Comparison of ENCODE assay signal across 1 cellular context in the genomic region with DNA sequence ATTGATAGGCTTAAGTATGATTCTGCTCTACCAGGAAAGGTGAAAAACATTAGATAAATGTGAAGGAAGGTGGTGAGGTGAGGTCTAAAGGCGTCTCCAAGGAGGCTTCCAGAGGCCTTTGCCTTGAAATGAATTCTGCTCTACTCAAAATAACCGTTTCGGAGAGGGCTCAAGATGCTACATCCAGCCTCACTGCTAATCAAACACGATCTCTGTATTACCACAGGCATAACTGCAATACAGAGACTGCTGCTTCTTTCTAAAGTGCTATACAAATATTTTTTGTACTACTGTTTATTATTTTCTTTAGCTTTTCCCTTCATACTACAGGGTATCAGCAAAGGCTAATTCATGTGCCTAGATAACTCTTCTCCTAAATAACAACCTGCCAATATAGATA.
TF ChIP-seq lines count a peak whose summit lies in the region.

No MANE protein-coding gene starts in this region.

TF ChIP-seq in IMR-90, 13 proteins besides CTCF, POLR2A, EP300 and RAD21:
- TF ChIP-seq RCOR1 (IDR thresholded peaks at IDR 0.05; ENCODE audit: insufficient replicate concordance, low read length) (no peak), RFX5 (IDR thresholded peaks at IDR 0.05; ENCODE audit: low read depth, low read length) (no peak), CHD1 (IDR thresholded peaks at IDR 0.05; ENCODE audit: low read depth, low read length) (no peak), BHLHE40 (IDR thresholded peaks at IDR 0.05; ENCODE audit: low read depth, low read length) (no peak), SMC3 (IDR thresholded peaks at IDR 0.05; ENCODE audit: low read depth, low read length) (no peak), MAFK (IDR thresholded peaks at IDR 0.05; ENCODE audit: low read depth, low read length) (no peak), MXI1 (IDR thresholded peaks at IDR 0.05; ENCODE audit: borderline replicate concordance, low read depth, low read length) (no peak)
- TF ChIP-seq, protein P1, sequence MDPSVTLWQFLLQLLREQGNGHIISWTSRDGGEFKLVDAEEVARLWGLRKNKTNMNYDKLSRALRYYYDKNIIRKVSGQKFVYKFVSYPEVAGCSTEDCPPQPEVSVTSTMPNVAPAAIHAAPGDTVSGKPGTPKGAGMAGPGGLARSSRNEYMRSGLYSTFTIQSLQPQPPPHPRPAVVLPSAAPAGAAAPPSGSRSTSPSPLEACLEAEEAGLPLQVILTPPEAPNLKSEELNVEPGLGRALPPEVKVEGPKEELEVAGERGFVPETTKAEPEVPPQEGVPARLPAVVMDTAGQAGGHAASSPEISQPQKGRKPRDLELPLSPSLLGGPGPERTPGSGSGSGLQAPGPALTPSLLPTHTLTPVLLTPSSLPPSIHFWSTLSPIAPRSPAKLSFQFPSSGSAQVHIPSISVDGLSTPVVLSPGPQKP (IDR thresholded peaks at IDR 0.05; ENCODE audit: borderline replicate concordance, low read depth, low read length), result no peak
TF ChIP-seq in IMR-90: peak in this region for 0.
